19 cellular contexts compared by ENCODE assay signal in genomic region chr11:93468286-93468685, GRCh38.
"Had no signal": no experiment of that assay in that cellular context is flagged by ENCODE, and none has a peak within 500 bp of the region (broad histone marks: within the 10 kb centered on the region; RNA-seq: fewer than 3 reads in every experiment).

No MANE protein-coding gene starts in this region.

- H3K9me3 ChIP-seq: colonic mucosa, gastrocnemius medialis, lower lobe of right lung, sigmoid colon, stomach, vagina had no signal

- H3K4me3 ChIP-seq: colonic mucosa, gastrocnemius medialis, lower lobe of right lung, sigmoid colon, stomach, vagina had no signal

- H3K4me3 Mint-ChIP-seq: activated T-cell treated with anti-CD3 and anti-CD28 coated beads, Interleukin-2, amount 50 U/mL, for 72 hours; central memory CD8-positive, alpha-beta T cell; natural killer cell treated with Interleukin-12 subunit alpha and Interleukin-12 subunit beta and Interleukin-15 and Interleukin-18, amount 100 ng/mL, for 72 hours; stimulated activated effector memory CD8-positive, alpha-beta T cell treated with anti-CD3 and anti-CD28 coated beads, Interleukin-12 subunit alpha, Interleukin-12 subunit beta, amount 100 ng/mL, for 72 hours had no signal

- H3K27ac Mint-ChIP-seq: natural killer cell treated with Interleukin-12 subunit alpha and Interleukin-12 subunit beta and Interleukin-15 and Interleukin-18, amount 100 ng/mL, for 72 hours; stimulated activated effector memory CD8-positive, alpha-beta T cell treated with anti-CD3 and anti-CD28 coated beads, Interleukin-12 subunit alpha, Interleukin-12 subunit beta, amount 100 ng/mL, for 72 hours had no signal

- H3K27ac ChIP-seq: colonic mucosa, gastrocnemius medialis, lower lobe of right lung, sigmoid colon, stomach, vagina had no signal

- H3K36me3 ChIP-seq: colonic mucosa, gastrocnemius medialis, lower lobe of right lung, sigmoid colon, stomach, vagina had no signal

- H3K9me3 Mint-ChIP-seq: activated T-cell treated with anti-CD3 and anti-CD28 coated beads, Interleukin-2, amount 50 U/mL, for 72 hours; central memory CD8-positive, alpha-beta T cell; natural killer cell treated with Interleukin-12 subunit alpha and Interleukin-12 subunit beta and Interleukin-15 and Interleukin-18, amount 100 ng/mL, for 72 hours; stimulated activated effector memory CD8-positive, alpha-beta T cell treated with anti-CD3 and anti-CD28 coated beads, Interleukin-12 subunit alpha, Interleukin-12 subunit beta, amount 100 ng/mL, for 72 hours had no signal

- H3K36me3 Mint-ChIP-seq: natural killer cell treated with Interleukin-12 subunit alpha and Interleukin-12 subunit beta and Interleukin-15 and Interleukin-18, amount 100 ng/mL, for 72 hours; stimulated activated effector memory CD8-positive, alpha-beta T cell treated with anti-CD3 and anti-CD28 coated beads, Interleukin-12 subunit alpha, Interleukin-12 subunit beta, amount 100 ng/mL, for 72 hours had no signal

- DNase-seq: activated CD4-positive, alpha-beta T cell treated with anti-CD3 and anti-CD28 coated beads for 1 hour; activated CD4-positive, alpha-beta T cell treated with anti-CD3 and anti-CD28 coated beads, Interleukin-2, amount 50 U/mL, for 4 hours; activated effector memory CD4-positive, alpha-beta T cell treated with anti-CD3 and anti-CD28 coated beads, Interleukin-2, amount 50 U/mL, for 16 hours; activated naive CD4-positive, alpha-beta T cell treated with anti-CD3 and anti-CD28 coated beads, Interleukin-2, amount 50 U/mL, for 16 hours; activated T-cell treated with anti-CD3 and anti-CD28 coated beads, Interleukin-2, amount 50 U/mL, for 72 hours; aorta; colonic mucosa; gastrocnemius medialis; head of caudate nucleus; lower lobe of right lung; sigmoid colon; stimulated activated CD4-positive, alpha-beta T cell treated with anti-CD3 and anti-CD28 coated beads, Interleukin-4, amount 100 ng/mL, for 24 hours; stomach; trophoblast cell had no signal

- ATAC-seq: activated T-cell treated with anti-CD3 and anti-CD28 coated beads, Interleukin-2, amount 50 U/mL, for 72 hours; gastrocnemius medialis; lower lobe of right lung; natural killer cell treated with Interleukin-12 subunit alpha and Interleukin-12 subunit beta and Interleukin-15 and Interleukin-18, amount 100 ng/mL, for 72 hours; stimulated activated effector memory CD8-positive, alpha-beta T cell treated with anti-CD3 and anti-CD28 coated beads, Interleukin-12 subunit alpha, Interleukin-12 subunit beta, amount 100 ng/mL, for 72 hours had no signal

- FAIRE-seq: keratinocyte had no signal

- H3K27me3 ChIP-seq: colonic mucosa, gastrocnemius medialis, sigmoid colon, stomach, vagina had no signal

- H3K4me1 Mint-ChIP-seq: central memory CD8-positive, alpha-beta T cell; stimulated activated effector memory CD8-positive, alpha-beta T cell treated with anti-CD3 and anti-CD28 coated beads, Interleukin-12 subunit alpha, Interleukin-12 subunit beta, amount 100 ng/mL, for 72 hours had no signal

- H3K4me1 ChIP-seq: colonic mucosa, gastrocnemius medialis, lower lobe of right lung, sigmoid colon, stomach, vagina had no signal
